ENCODE assay signal across 15 cellular contexts in genomic region chr6:8029243-8029870, GRCh38. TPM values are rescaled to one million over a fixed set of nuclear protein-coding genes. Genes with fewer than 3 reads are reported as not detected.
A peak's percentile ranks its signal among the peaks of the same experiment; 100 is the strongest.
DNase-seq lines count a peak whose midpoint lies in the region; ATAC-seq and TF ChIP-seq lines count a peak whose summit lies in the region.
"Had no signal": no experiment of that assay in that cellular context is flagged by ENCODE, and none has a peak within 500 bp of the region (broad histone marks: within the 10 kb centered on the region; RNA-seq: fewer than 3 reads in every experiment).

No MANE protein-coding gene starts in this region.

- no peak overlapping the region for H2AK5ac ChIP-seq in H9 (ENCODE audit: insufficient read length, low read length)

- H3K27me3 Mint-ChIP-seq in H9 (ENCODE audit: low read depth), result no peaks in the 10 kb centered on the region
- H3K27me3 Mint-ChIP-seq: activated CD4-positive, alpha-beta T cell treated with anti-CD3 and anti-CD28 coated beads, Interleukin-2, amount 10 ng/mL, durations not matched to agents 7 days and 5 days had no signal

- no peak overlapping the region for H4K8ac ChIP-seq in H9 (replicated peaks; ENCODE audit: insufficient read length, low read depth, low read length)

- POLR2A ChIA-PET in A673 (lab: Charles Lee; ENCODE audit: low non-redundant PET), result no interaction called here

- H2BK12ac ChIP-seq in H9 (ENCODE audit: insufficient read length, low read depth, low read length), result no peak overlapping the region

- 0 out of 2 replicates have a peak overlapping the region, but pooled peaks have one; percentile 58 for H2BK15ac ChIP-seq in H9 (ENCODE audit: low read depth, low read length)

- H3T11ph ChIP-seq in H9 (ENCODE audit: low read length), result no peak overlapping the region

- H3K9me3 ChIP-seq in A673 (ENCODE audit: low read depth, low read length, poor library complexity, severe bottlenecking) (peaks cover 6% of the 10 kb centered on the region), H9 (ENCODE audit: control insufficient read depth, low read depth, low read length) (no peaks in the 10 kb centered on the region), right atrium auricular region (no peaks in the 10 kb centered on the region)
- H3K9me3 ChIP-seq: gastrocnemius medialis, uterus had no signal

- H3K36me3 ChIP-seq in A673 (ENCODE audit: insufficient read depth, low read length, poor library complexity, severe bottlenecking) (no peaks in the 10 kb centered on the region), right atrium auricular region (no peaks in the 10 kb centered on the region)
- H3K36me3 ChIP-seq: gastrocnemius medialis, uterus had no signal

- H3K4me3 ChIP-seq in A673 (ENCODE audit: low read depth, low read length, poor library complexity, severe bottlenecking) (peak overlapping the region; percentile 6), right atrium auricular region (no peak overlapping the region)
- H3K4me3 ChIP-seq: gastrocnemius medialis, uterus had no signal

- peak overlapping the region in 1 of 3 experiments; percentile 12; a peak in 2 of 7 replicates for H3K27ac Mint-ChIP-seq in H9
- H3K27ac Mint-ChIP-seq: activated CD4-positive, alpha-beta T cell treated with anti-CD3 and anti-CD28 coated beads, Interleukin-2, amount 10 ng/mL, durations not matched to agents 7 days and 5 days; activated T-cell treated with anti-CD3 and anti-CD28 coated beads, Interleukin-2, amount 50 U/mL, for 72 hours had no signal

- no peak overlapping the region for H2AFZ ChIP-seq in H9 (ENCODE audit: low read length)

- H4K91ac ChIP-seq in H9 (ENCODE audit: insufficient read length, low read depth, low read length), result no peak overlapping the region

- peak overlapping the region; percentile 45 for H3K27ac ChIP-seq in A673 (ENCODE audit: low read depth, low read length, poor library complexity, severe bottlenecking)
- no peak overlapping the region for H3K27ac ChIP-seq in H9 (ENCODE audit: insufficient read length, low read depth, low read length)
- H3K27ac ChIP-seq in right atrium auricular region, result peak overlapping the region; percentile 54 to 64

- peaks cover 18% of the 10 kb centered on the region for H3K4me1 ChIP-seq in A673 (ENCODE audit: insufficient read depth, low read length, poor library complexity, severe bottlenecking)
- H3K4me1 ChIP-seq in H9 (ENCODE audit: insufficient read depth, low read length), result peaks cover 3% of the 10 kb centered on the region; the same call in 1 of the 2 replicates
- peaks cover 0 to 16% of the 10 kb centered on the region in 2 donors for H3K4me1 ChIP-seq in right atrium auricular region
- H3K4me1 ChIP-seq: uterus had no signal

- peaks cover 8 to 12% of the 10 kb centered on the region in 2 experiments; a peak in 4 of 5 replicates for H3K9me3 Mint-ChIP-seq in H9

- no peaks in the 10 kb centered on the region; the same call in 1 of the 2 replicates for H3K79me2 ChIP-seq in H9 (ENCODE audit: insufficient read depth, low read length)

- H3K23ac ChIP-seq in H9 (ENCODE audit: insufficient read length, low read depth, low read length), result no peak overlapping the region

- ATAC-seq in SK-N-SH treated with all-trans-retinoic acid at 6 μM for 48 hours (peak; percentile 57), GM21825 (IDR thresholded peaks at IDR 0.05; ENCODE audit: unreplicated experiment) (no peak)
- ATAC-seq: activated T-cell treated with anti-CD3 and anti-CD28 coated beads, Interleukin-2, amount 50 U/mL, for 72 hours; gastrocnemius medialis had no signal

- H4K20me1 ChIP-seq in H9 (ENCODE audit: control insufficient read depth, insufficient read depth, insufficient read length), result no peaks in the 10 kb centered on the region

- no peak for TF ChIP-seq CTCF in A673 (conservative IDR thresholded peaks at IDR 0.05; ENCODE audit: low read depth, low read length)
- no peak for TF ChIP-seq CTCF in H9 (conservative IDR thresholded peaks at IDR 0.05)
- TF ChIP-seq CTCF in right atrium auricular region (IDR thresholded peaks at IDR 0.05), result no peak

- H3K4ac ChIP-seq in H9 (ENCODE audit: low read depth, low read length), result no peak overlapping the region

- H3K18ac ChIP-seq in H9 (ENCODE audit: insufficient read length, low read depth, low read length), result no peak overlapping the region

- H3K9ac ChIP-seq in H9 (ENCODE audit: extremely low read depth, insufficient read length, low read length), result no peak overlapping the region

- H3K4me3 Mint-ChIP-seq in H9, result no peak overlapping the region; a peak in 1 of 5 replicates
- H3K4me3 Mint-ChIP-seq: activated CD4-positive, alpha-beta T cell treated with anti-CD3 and anti-CD28 coated beads, Interleukin-2, amount 10 ng/mL, durations not matched to agents 7 days and 5 days; activated T-cell treated with anti-CD3 and anti-CD28 coated beads, Interleukin-2, amount 50 U/mL, for 72 hours had no signal

- peaks cover 11 to 15% (median 14%) of the 10 kb centered on the region in 3 experiments for H3K36me3 Mint-ChIP-seq in H9 (ENCODE audit: insufficient read depth in 1 of 3, low read depth in 3 of 3)

- DNase-seq in A673 (ENCODE audit: low spot score) (peak; percentile 87), H9 (no peak), right atrium auricular region (ENCODE audit: low spot score) (no peak), NCI-H748 (lab: John Stamatoyannopoulos, UW; ENCODE audit: unreplicated experiment) (no peak), NK-92 (lab: John Stamatoyannopoulos, UW; ENCODE audit: unreplicated experiment) (no peak), NCI-H1930 (lab: John Stamatoyannopoulos, UW) (no peak)
- DNase-seq: activated CD4-positive, alpha-beta T cell treated with anti-CD3 and anti-CD28 coated beads, Interleukin-2, amount 10 ng/mL, durations not matched to agents 7 days and 5 days; activated T-cell treated with anti-CD3 and anti-CD28 coated beads, Interleukin-2, amount 50 U/mL, for 72 hours; aorta; effector CD4-positive, alpha-beta T cell; gastrocnemius medialis; NCI-H146; uterus had no signal

- intact Hi-C loops in A673 (cut with micrococcal nuclease; ENCODE audit: unreplicated experiment), result no loop called here

- no peak overlapping the region for H2BK120ac ChIP-seq in H9 (ENCODE audit: low read depth, low read length, poor library complexity, severe bottlenecking)

- no peak overlapping the region for H3K56ac ChIP-seq in H9 (ENCODE audit: insufficient read length, low read depth, low read length)

- WGBS in H9 (ENCODE audit: extremely low coverage, insufficient read length, low lambda C conversion rate), result no CpG with 5 or more reads among the region's 6 CpGs

- H2BK5ac ChIP-seq in H9 (ENCODE audit: insufficient read length, low read length), result no peak overlapping the region

- no peaks in the 10 kb centered on the region for H3K79me1 ChIP-seq in H9 (ENCODE audit: insufficient read depth, low read depth, low read length, poor library complexity, severe bottlenecking)

- no peaks in the 10 kb centered on the region for H3K23me2 ChIP-seq in H9 (ENCODE audit: insufficient read length, low read depth, low read length, poor library complexity, severe bottlenecking)

- H3K4me2 ChIP-seq in H9 (ENCODE audit: insufficient read depth, insufficient read length, low read length), result no peak overlapping the region

- CTCF ChIA-PET in A673 (lab: Charles Lee), result no interaction called here

- H3K14ac ChIP-seq in H9 (ENCODE audit: insufficient read depth, low read length), result peak overlapping the region; percentile 28; the same call in 1 of the 2 replicates

- H3K27me3 ChIP-seq in A673 (replicated peaks; ENCODE audit: insufficient read depth, low read depth, low read length, poor library complexity) (no peaks in the 10 kb centered on the region), H9 (ENCODE audit: insufficient read depth, low read length) (no peaks in the 10 kb centered on the region), right atrium auricular region (no peaks in the 10 kb centered on the region)
- H3K27me3 ChIP-seq: gastrocnemius medialis, uterus had no signal

- BruUV-seq in A673 (replicated peaks; lab: Mats Ljungman, UMichigan), result no TSS peak

- no peak overlapping the region for H4K5ac ChIP-seq in H9 (ENCODE audit: insufficient read length, low read depth, low read length)

- peaks cover 13 to 14% of the 10 kb centered on the region in 2 experiments; a peak in 3 of 4 replicates for H3K4me1 Mint-ChIP-seq in H9

- no peak overlapping the region for H2BK20ac ChIP-seq in H9 (ENCODE audit: low read depth, low read length, poor library complexity, severe bottlenecking)

TF ChIP-seq in SK-N-SH treated with all-trans-retinoic acid at 6 μM for 48 hours, 23 proteins besides CTCF, POLR2A, EP300 and RAD21 (continues in another document):
- no peak for TF ChIP-seq ZFP3 (CRISPR knock-in tag; IDR thresholded peaks at IDR 0.05)
- TF ChIP-seq SNAI2 (CRISPR knock-in tag; IDR thresholded peaks at IDR 0.05), result no peak
- no peak for TF ChIP-seq TOX (CRISPR knock-in tag; IDR thresholded peaks at IDR 0.05; ENCODE audit: borderline replicate concordance)
- no peak for TF ChIP-seq GLIS3 (CRISPR knock-in tag; IDR thresholded peaks at IDR 0.05)
- TF ChIP-seq ZNF565 (CRISPR knock-in tag; conservative IDR thresholded peaks at IDR 0.05; ENCODE audit: low read depth), result no peak
- TF ChIP-seq CSRNP3 (CRISPR knock-in tag; IDR thresholded peaks at IDR 0.05), result no peak
- TF ChIP-seq ISL1 (CRISPR knock-in tag; IDR thresholded peaks at IDR 0.05), result no peak

RNA-seq across cellular contexts. Expression of gene BLOC1S5, which starts 34.8 kb away (rescaled TPM):
- 21.8 and 22.6 TPM in 2 replicates for total RNA-seq in A673 (2021)
- total RNA-seq in H9 (2021), result 12.2 and 15.6 TPM in 2 replicates
- total RNA-seq in right atrium auricular region, result 1 to 10 TPM; 7.3 to 7.8 TPM
